18 cellular contexts compared by ENCODE assay signal in the genomic region with DNA sequence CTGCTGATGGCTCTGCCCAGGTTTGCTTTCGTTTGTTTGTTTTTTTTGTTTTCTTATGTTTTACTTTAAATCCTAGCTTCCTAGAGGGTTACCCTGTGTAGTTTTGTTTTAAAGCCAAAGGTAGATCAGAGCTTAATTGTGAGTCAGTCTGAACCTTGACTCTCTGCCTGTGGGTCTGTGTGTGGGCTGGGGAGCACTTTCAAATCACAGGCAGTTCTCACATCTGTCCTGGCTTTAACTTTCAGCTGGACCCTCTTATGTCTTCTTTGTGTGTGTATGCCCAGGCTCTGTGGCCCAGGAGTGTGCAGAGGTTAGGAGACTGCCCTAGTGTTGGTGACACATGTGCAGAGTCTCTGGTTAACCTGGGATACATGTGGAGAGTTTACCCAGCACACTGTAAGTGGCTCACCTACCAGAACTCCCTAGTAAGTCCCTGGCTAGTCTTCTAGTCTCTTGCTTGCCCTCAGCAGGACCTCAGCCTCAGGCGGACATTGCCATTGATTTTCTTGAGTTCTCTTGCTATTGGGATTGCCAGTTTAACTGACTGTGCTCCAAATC. TPM values are rescaled to one million over a fixed set of nuclear protein-coding genes. Genes with fewer than 3 reads are reported as not detected.
DNase-seq lines count a peak whose midpoint lies in the region; ATAC-seq and TF ChIP-seq lines count a peak whose summit lies in the region.
"Had no signal": no experiment of that assay in that cellular context is flagged by ENCODE, and none has a peak within 500 bp of the region (broad histone marks: within the 10 kb centered on the region; RNA-seq: fewer than 3 reads in every experiment).

No MANE protein-coding gene starts in this region.

- H3K36me3 Mint-ChIP-seq in activated T-cell treated with anti-CD3 and anti-CD28 coated beads, Interleukin-2, amount 50 U/mL, for 24 hours (ENCODE audit: low read depth): peaks cover 76% of the 10 kb centered on the region

- H3K4me2 ChIP-seq in hepatocyte: no peak overlapping the region

- H3K79me2 ChIP-seq in hepatocyte: peaks cover 99% of the 10 kb centered on the region

- ATAC-seq in HG03097 (IDR thresholded peaks at IDR 0.05; ENCODE audit: low FRiP score, unreplicated experiment): no peak
- ATAC-seq in HG02759 (IDR thresholded peaks at IDR 0.05; ENCODE audit: unreplicated experiment): no peak

- no peak overlapping the region for H3K4me3 ChIP-seq in HUES6 (ENCODE audit: low read depth, low read length)
- H3K4me3 ChIP-seq in choroid plexus epithelial cell (ENCODE audit: low read depth, low read length): no peak overlapping the region
- H3K4me3 ChIP-seq in hepatocyte: no peak overlapping the region
- H3K4me3 ChIP-seq: GM23248, sigmoid colon, tibial artery had no signal

- no peak overlapping the region for H3K9ac ChIP-seq in HUES6 (ENCODE audit: low read length)
- H3K9ac ChIP-seq: GM23248 had no signal

- no peaks in the 10 kb centered on the region for H3K9me2 ChIP-seq in hepatocyte (replicated peaks; ENCODE audit: insufficient read depth)

- no peak overlapping the region for H2AFZ ChIP-seq in hepatocyte
- H2AFZ ChIP-seq: GM23248 had no signal

- H3K4me1 ChIP-seq in HUES6 (ENCODE audit: control insufficient read depth, insufficient read depth, low read length) (peaks cover 8% of the 10 kb centered on the region), hepatocyte (ENCODE audit: insufficient read depth) (peaks cover 15% of the 10 kb centered on the region)

- peaks cover 73% of the 10 kb centered on the region for H3K4me1 Mint-ChIP-seq in activated T-cell treated with anti-CD3 and anti-CD28 coated beads, Interleukin-2, amount 50 U/mL, for 24 hours (ENCODE audit: low read depth)

- H3K27ac ChIP-seq in HUES6 (ENCODE audit: low read depth, low read length) (0 out of 2 replicates have a peak overlapping the region, but pooled peaks have one; percentile 22), hepatocyte (no peak overlapping the region)
- H3K27ac ChIP-seq: GM23248, sigmoid colon, tibial artery had no signal

- H3K9me3 ChIP-seq in HUES6 (ENCODE audit: control insufficient read depth, insufficient read depth, low read depth, low read length): no peaks in the 10 kb centered on the region; the same call in 1 of the 2 replicates
- no peaks in the 10 kb centered on the region for H3K9me3 ChIP-seq in hepatocyte (ENCODE audit: low read depth)
- H3K9me3 ChIP-seq: sigmoid colon had no signal

- H3K36me3 ChIP-seq in HUES6 (ENCODE audit: control insufficient read depth, insufficient read depth, low read length) (peaks cover 17% of the 10 kb centered on the region; the same call in 1 of the 2 replicates), hepatocyte (replicated peaks; ENCODE audit: insufficient read depth, low read depth) (no peaks in the 10 kb centered on the region)
- H3K36me3 ChIP-seq: sigmoid colon had no signal

- TF ChIP-seq CTCF in choroid plexus epithelial cell (conservative IDR thresholded peaks at IDR 0.05; ENCODE audit: low read depth, low read length) (no peak), hepatocyte (IDR thresholded peaks at IDR 0.05; ENCODE audit: poor library complexity) (no peak)

- peaks cover 15% of the 10 kb centered on the region for H4K20me1 ChIP-seq in hepatocyte (ENCODE audit: insufficient read depth, poor library complexity, severe bottlenecking)

- WGBS in hepatocyte (ENCODE audit: low lambda C conversion rate, missing lambda C conversion rate): 93% methylated on average over 2 of the region's 2 CpGs

- H3K27me3 ChIP-seq in HUES6 (ENCODE audit: control insufficient read depth, insufficient read depth, low read length): no peaks in the 10 kb centered on the region
- no peaks in the 10 kb centered on the region for H3K27me3 ChIP-seq in hepatocyte
- H3K27me3 ChIP-seq: sigmoid colon, tibial artery had no signal

- no peak for DNase-seq in activated T-cell treated with anti-CD3 and anti-CD28 coated beads, Interleukin-2, amount 50 U/mL, for 24 hours
- no peak for DNase-seq in activated T-cell treated with anti-CD3 and anti-CD28 coated beads, Interleukin-2, amount 50 U/mL, for 1 hour
- DNase-seq in choroid plexus epithelial cell (ENCODE audit: low read depth) (peak; percentile 50), renal cortical epithelial cell (ENCODE audit: low read depth) (peak; percentile 51), hepatocyte (ENCODE audit: low spot score) (no peak)
- DNase-seq: activated CD4-positive, alpha-beta T cell treated with anti-CD3 and anti-CD28 coated beads, Interleukin-2, amount 50 U/mL, for 4 hours; caudate nucleus; GM23248; midbrain; NCI-H1417 treated with DMSO at 0.1 percent for 48 hours; NCI-H226; SHP77 treated with DMSO at 0.1 percent for 48 hours; sigmoid colon; tibial artery had no signal

- peaks cover 21% of the 10 kb centered on the region for H3K9me3 Mint-ChIP-seq in activated T-cell treated with anti-CD3 and anti-CD28 coated beads, Interleukin-2, amount 50 U/mL, for 24 hours

- H3K27me3 Mint-ChIP-seq in activated T-cell treated with anti-CD3 and anti-CD28 coated beads, Interleukin-2, amount 50 U/mL, for 24 hours: no peaks in the 10 kb centered on the region
- H3K27me3 Mint-ChIP-seq: activated naive CD4-positive, alpha-beta T cell treated with anti-CD3 and anti-CD28 coated beads, Interleukin-2, amount 50 U/mL, for 24 hours had no signal

- peak overlapping the region; percentile 73 for H3K27ac Mint-ChIP-seq in activated T-cell treated with anti-CD3 and anti-CD28 coated beads, Interleukin-2, amount 50 U/mL, for 24 hours
- H3K27ac Mint-ChIP-seq: activated naive CD4-positive, alpha-beta T cell treated with anti-CD3 and anti-CD28 coated beads, Interleukin-2, amount 50 U/mL, for 24 hours had no signal

- no peak overlapping the region for H3K4me3 Mint-ChIP-seq in activated T-cell treated with anti-CD3 and anti-CD28 coated beads, Interleukin-2, amount 50 U/mL, for 24 hours
- H3K4me3 Mint-ChIP-seq: activated naive CD4-positive, alpha-beta T cell treated with anti-CD3 and anti-CD28 coated beads, Interleukin-2, amount 50 U/mL, for 24 hours had no signal

RNA-seq across cellular contexts. Expression of a gene that starts 19.0 kb away (rescaled TPM):
- total RNA-seq in renal cortical epithelial cell: 13.0 and 15.2 TPM in 2 replicates
- 31.5 and 33.7 TPM in 2 replicates for total RNA-seq in hepatocyte
- polyA plus RNA-seq in hepatocyte: 8.1 and 8.7 TPM in 2 replicates

Comparison
In these comparisons a context has a peak if more than half of its experiments do, and no peak if none do; other contexts are left out.
1. DNase-seq: peak in choroid plexus epithelial cell (single experiment) and renal cortical epithelial cell (single experiment); none in activated T-cell treated with anti-CD3 and anti-CD28 coated beads, Interleukin-2, amount 50 U/mL, for 24 hours (single experiment), activated T-cell treated with anti-CD3 and anti-CD28 coated beads, Interleukin-2, amount 50 U/mL, for 1 hour (single experiment) and hepatocyte (single experiment).